ENCODE assay signal across 23 cellular contexts in genomic region chr20:16265334-16265733, GRCh38.
DNase-seq lines count a peak whose midpoint lies in the region; TF ChIP-seq lines count a peak whose summit lies in the region.
"Had no signal": no experiment of that assay in that cellular context is flagged by ENCODE, and none has a peak within 500 bp of the region (broad histone marks: within the 10 kb centered on the region; RNA-seq: fewer than 3 reads in every experiment).

No MANE protein-coding gene starts in this region.

- H3K4me2 ChIP-seq in neuronal stem cell (ENCODE audit: insufficient read depth, low read length, poor library complexity, severe bottlenecking) = no peak overlapping the region
- H3K4me2 ChIP-seq: BLaER1 had no signal

- no peak overlapping the region for H2AFZ ChIP-seq in neuronal stem cell (ENCODE audit: low read length)

- H3K4me1 Mint-ChIP-seq in endodermal cell = peaks cover 28% of the 10 kb centered on the region
- H3K4me1 Mint-ChIP-seq: CD4-positive, alpha-beta memory T cell; CD4-positive, CD25-positive, alpha-beta regulatory T cell; CD8-positive, alpha-beta memory T cell had no signal

- H3K79me1 ChIP-seq in neuronal stem cell (ENCODE audit: low read depth, low read length) = no peaks in the 10 kb centered on the region

- H3K4me1 ChIP-seq in endodermal cell (ENCODE audit: control insufficient read depth, insufficient read depth, low read length) (peaks cover 15% of the 10 kb centered on the region), neuronal stem cell (ENCODE audit: control insufficient read depth in 2 of 2, insufficient read depth in 1 of 2, low read depth in 1 of 2, low read length in 2 of 2) (peaks cover 0 to 5% of the 10 kb centered on the region in 2 donors)
- H3K4me1 ChIP-seq in effector memory CD4-positive, alpha-beta T cell (ENCODE audit: control insufficient read depth, insufficient read depth, low read length, poor library complexity, severe bottlenecking) = no peaks in the 10 kb centered on the region
- H3K4me1 ChIP-seq: BE2C had no signal

- no peak overlapping the region for H4K8ac ChIP-seq in neuronal stem cell (ENCODE audit: low read depth, low read length)

- 94 to 100% methylated on average over 1 to 5 of the region's 5 CpGs for WGBS in endodermal cell (ENCODE audit: insufficient coverage in 1 of 2, insufficient read length in 1 of 2), 2 experiments
- no CpG with 5 or more reads among the region's 5 CpGs for WGBS in neuronal stem cell (ENCODE audit: extremely low coverage in 2 of 2, insufficient read length in 2 of 2, insufficient replicate concordance in 1 of 2), 2 donors

- peaks cover 21% of the 10 kb centered on the region for H3K36me3 Mint-ChIP-seq in endodermal cell (ENCODE audit: low read depth)

- no peak for TF ChIP-seq CTCF in endodermal cell (conservative IDR thresholded peaks at IDR 0.05)

- no peak overlapping the region for H2AK5ac ChIP-seq in neuronal stem cell (ENCODE audit: low read depth, low read length)

- peak overlapping the region; percentile 77 for H3K14ac ChIP-seq in neuronal stem cell (ENCODE audit: low read length)

- peaks cover 19% of the 10 kb centered on the region for H3K9me3 ChIP-seq in endodermal cell (ENCODE audit: control insufficient read depth, low read length)
- peaks cover 7 to 10% of the 10 kb centered on the region in 2 donors for H3K9me3 ChIP-seq in neuronal stem cell (replicated peaks in 1 of 2; ENCODE audit: control insufficient read depth in 2 of 2, insufficient read depth in 1 of 2, low read depth in 1 of 2, low read length in 2 of 2)
- H3K9me3 ChIP-seq in effector memory CD4-positive, alpha-beta T cell (ENCODE audit: control insufficient read depth, low read length) = no peaks in the 10 kb centered on the region
- H3K9me3 ChIP-seq in MG63 = no peaks in the 10 kb centered on the region
- H3K9me3 ChIP-seq: BE2C had no signal

- H2BK120ac ChIP-seq in neuronal stem cell (ENCODE audit: low read depth, low read length) = no peak overlapping the region

- H3K23ac ChIP-seq in neuronal stem cell (ENCODE audit: low read depth, low read length, poor library complexity) = peak overlapping the region; percentile 59

- no peak overlapping the region for H3K27ac Mint-ChIP-seq in endodermal cell
- H3K27ac Mint-ChIP-seq: CD14-positive monocyte; CD4-positive, alpha-beta memory T cell; CD8-positive, alpha-beta memory T cell had no signal

- H3K4me3 Mint-ChIP-seq in endodermal cell = no peak overlapping the region
- H3K4me3 Mint-ChIP-seq: CD14-positive monocyte; CD4-positive, alpha-beta memory T cell; CD4-positive, CD25-positive, alpha-beta regulatory T cell; CD8-positive, alpha-beta memory T cell had no signal

- H3K4me3 ChIP-seq in endodermal cell (ENCODE audit: low read length) = no peak overlapping the region
- no peak overlapping the region for H3K4me3 ChIP-seq in neuronal stem cell (ENCODE audit: low read length in 2 of 2)
- no peak overlapping the region for H3K4me3 ChIP-seq in effector memory CD4-positive, alpha-beta T cell (ENCODE audit: insufficient read depth, low read depth, low read length, poor library complexity, severe bottlenecking)
- no peak overlapping the region for H3K4me3 ChIP-seq in MG63
- H3K4me3 ChIP-seq: BLaER1, GM12878 had no signal

- no peak overlapping the region for H4K91ac ChIP-seq in neuronal stem cell (ENCODE audit: low read depth, low read length, poor library complexity)

- H3K36me3 ChIP-seq in endodermal cell (ENCODE audit: control insufficient read depth, insufficient read depth, low read length) (no peaks in the 10 kb centered on the region), neuronal stem cell (replicated peaks in 1 of 2; ENCODE audit: control insufficient read depth in 2 of 2, insufficient read depth in 2 of 2, low read length in 2 of 2) (no peaks in the 10 kb centered on the region), MG63 (no peaks in the 10 kb centered on the region)
- no peaks in the 10 kb centered on the region for H3K36me3 ChIP-seq in effector memory CD4-positive, alpha-beta T cell (ENCODE audit: control insufficient read depth, insufficient read depth, low read length)
- H3K36me3 ChIP-seq: BE2C had no signal

- H3K27me3 ChIP-seq in endodermal cell (ENCODE audit: control insufficient read depth, insufficient read depth, low read length, poor library complexity, severe bottlenecking) = no peaks in the 10 kb centered on the region
- no peaks in the 10 kb centered on the region for H3K27me3 ChIP-seq in neuronal stem cell (ENCODE audit: control insufficient read depth in 3 of 3, insufficient read depth in 3 of 3, low read depth in 1 of 3, low read length in 3 of 3)
- H3K27me3 ChIP-seq in effector memory CD4-positive, alpha-beta T cell (replicated peaks; ENCODE audit: control insufficient read depth, insufficient read depth, low read length, poor library complexity, severe bottlenecking) = no peaks in the 10 kb centered on the region
- no peaks in the 10 kb centered on the region for H3K27me3 ChIP-seq in MG63
- H3K27me3 ChIP-seq: BE2C, BLaER1 had no signal

- intact Hi-C loops in posterior vena cava (cut with DNase I) = no loop called here

- H2BK5ac ChIP-seq in neuronal stem cell (ENCODE audit: low read length) = no peak overlapping the region

- H3K27ac ChIP-seq in endodermal cell (ENCODE audit: low read depth, low read length) (no peak overlapping the region), neuronal stem cell (replicated peaks; ENCODE audit: low read length) (no peak overlapping the region)
- H3K27ac ChIP-seq in effector memory CD4-positive, alpha-beta T cell (ENCODE audit: insufficient read depth, low read length, poor library complexity, severe bottlenecking) = no peak overlapping the region
- H3K27ac ChIP-seq: BLaER1 had no signal

- H3K18ac ChIP-seq in neuronal stem cell (ENCODE audit: low read length) = peak overlapping the region; percentile 65

- peaks cover 1% of the 10 kb centered on the region for H3K27me3 Mint-ChIP-seq in endodermal cell (ENCODE audit: insufficient read depth)
- H3K27me3 Mint-ChIP-seq: CD4-positive, alpha-beta memory T cell; CD4-positive, CD25-positive, alpha-beta regulatory T cell had no signal

- no peak overlapping the region for H2BK12ac ChIP-seq in neuronal stem cell (ENCODE audit: low read length)

- no peak overlapping the region for H3K4ac ChIP-seq in neuronal stem cell (ENCODE audit: low read length)

- H3K9ac ChIP-seq in endodermal cell (ENCODE audit: extremely low read depth, low read length, poor library complexity, severe bottlenecking) (no peak overlapping the region), neuronal stem cell (ENCODE audit: low read depth, low read length, poor library complexity) (no peak overlapping the region)
- H3K9ac ChIP-seq: BLaER1 had no signal

- no peak overlapping the region for H2BK15ac ChIP-seq in neuronal stem cell (ENCODE audit: low read length)

- peak; percentile 7 for DNase-seq in endodermal cell
- DNase-seq in neuronal stem cell (ENCODE audit: low spot score) = no peak
- DNase-seq in effector memory CD4-positive, alpha-beta T cell = no peak
- no peak for DNase-seq in MG63
- no peak for DNase-seq in posterior vena cava (ENCODE audit: low spot score)
- DNase-seq: 8988T; ACHN; BE2C; C1 segment of cervical spinal cord; CD4-positive, alpha-beta memory T cell; CD4-positive, CD25-positive, alpha-beta regulatory T cell; CD8-positive, alpha-beta memory T cell; COR-L47; DMS 273 treated with DMSO at 0.1 percent for 48 hours; DMS153; DMS53; DMS79; DND-41; EL; GDM1 had no signal

- peaks cover 18% of the 10 kb centered on the region for H3K9me3 Mint-ChIP-seq in endodermal cell
